In genomic region chr13:20287976-20288375, GRCh38 we compare ENCODE assay signal across 40 cellular contexts. TPM values are rescaled to one million over a fixed set of nuclear protein-coding genes. Genes with fewer than 3 reads are reported as not detected.
"Had no signal": no experiment of that assay in that cellular context is flagged by ENCODE, and none has a peak within 500 bp of the region (broad histone marks: within the 10 kb centered on the region; RNA-seq: fewer than 3 reads in every experiment).

No MANE protein-coding gene starts in this region.

- H3K27me3 ChIP-seq: ascending aorta, body of pancreas, brain microvascular endothelial cell, breast epithelium, cardiac muscle cell had no signal

- H3K4me3 ChIP-seq: ascending aorta, body of pancreas, breast epithelium, cardiac muscle cell had no signal

- H3K27ac ChIP-seq: ascending aorta, body of pancreas, brain microvascular endothelial cell, breast epithelium, cardiac muscle cell had no signal

- H3K36me3 ChIP-seq: ascending aorta, brain microvascular endothelial cell, breast epithelium, cardiac muscle cell had no signal

- H3K27me3 Mint-ChIP-seq: activated naive CD4-positive, alpha-beta T cell treated with anti-CD3 and anti-CD28 coated beads, Interleukin-2, amount 50 U/mL, for 24 hours; activated naive CD8-positive, alpha-beta T cell; activated naive CD8-positive, alpha-beta T cell treated with anti-CD3 and anti-CD28 coated beads for 36 hours; activated naive CD8-positive, alpha-beta T cell treated with anti-CD3 and anti-CD28 coated beads, Interleukin-2, amount 10 ng/mL, durations not matched to agents 7 days and 5 days; activated T-cell treated with anti-CD3 and anti-CD28 coated beads, Interleukin-2, amount 50 U/mL, for 24 hours; activated T-helper 17 cell treated with anti-CD3 and anti-CD28 coated beads, Interleukin-2, amount 50 U/mL, for 72 hours; central memory CD8-positive, alpha-beta T cell had no signal

- H3K4me1 ChIP-seq: ascending aorta, body of pancreas, breast epithelium had no signal

- DNase-seq: activated effector memory CD4-positive, alpha-beta T cell treated with anti-CD3 and anti-CD28 coated beads, Interleukin-2, amount 50 U/mL, for 16 hours; activated effector memory CD4-positive, alpha-beta T cell treated with Interleukin-2 at 50 U/mL for 16 hours; activated gamma-delta T cell; activated gamma-delta T cell treated with Interleukin-2 at 50 U/mL for 16 hours; activated naive CD4-positive, alpha-beta T cell; activated naive CD4-positive, alpha-beta T cell treated with anti-CD3 and anti-CD28 coated beads for 36 hours; activated naive CD4-positive, alpha-beta T cell treated with anti-CD3 and anti-CD28 coated beads, Interleukin-2, amount 10 ng/mL, durations not matched to agents 7 days and 5 days; activated naive CD4-positive, alpha-beta T cell treated with anti-CD3 and anti-CD28 coated beads, Interleukin-2, amount 50 U/mL, for 16 hours; activated naive CD4-positive, alpha-beta T cell treated with Interleukin-2 at 50 U/mL for 16 hours; activated naive CD8-positive, alpha-beta T cell treated with anti-CD3 and anti-CD28 coated beads for 36 hours; activated naive CD8-positive, alpha-beta T cell treated with anti-CD3 and anti-CD28 coated beads, Interleukin-2, amount 10 ng/mL, durations not matched to agents 7 days and 5 days; activated T-cell treated with anti-CD3 and anti-CD28 coated beads for 4 hours; activated T-cell treated with anti-CD3 and anti-CD28 coated beads, Interleukin-2, amount 50 U/mL, for 1 hour; activated T-cell treated with anti-CD3 and anti-CD28 coated beads, Interleukin-2, amount 50 U/mL, for 24 hours; activated T-cell treated with anti-CD3 and anti-CD28 coated beads, Interleukin-2, amount 50 U/mL, for 4 hours; activated T-cell treated with anti-CD3 and anti-CD28 coated beads, Interleukin-2, amount 50 U/mL, for 48 hours; activated T-cell treated with anti-CD3 and anti-CD28 coated beads, Interleukin-2, amount 50 U/mL, for 72 hours; amniotic stem cell; amygdala; anterior cingulate cortex; aorta; body of pancreas; brain microvascular endothelial cell; caudate nucleus; central memory CD4-positive, alpha-beta T cell; cerebellar nuclear complex had no signal

- H3K27ac Mint-ChIP-seq: activated naive CD4-positive, alpha-beta T cell treated with anti-CD3 and anti-CD28 coated beads for 36 hours; activated naive CD4-positive, alpha-beta T cell treated with anti-CD3 and anti-CD28 coated beads, Interleukin-2, amount 10 ng/mL, durations not matched to agents 7 days and 5 days; activated naive CD4-positive, alpha-beta T cell treated with anti-CD3 and anti-CD28 coated beads, Interleukin-2, amount 50 U/mL, for 24 hours; activated naive CD4-positive, alpha-beta T cell treated with anti-CD3 and anti-CD28 coated beads, Interleukin-2, amount 50 U/mL, for 72 hours; activated naive CD8-positive, alpha-beta T cell; activated naive CD8-positive, alpha-beta T cell treated with anti-CD3 and anti-CD28 coated beads for 36 hours; activated naive CD8-positive, alpha-beta T cell treated with anti-CD3 and anti-CD28 coated beads, Interleukin-2, amount 10 ng/mL, durations not matched to agents 7 days and 5 days; activated T-cell treated with anti-CD3 and anti-CD28 coated beads, Interleukin-2, amount 50 U/mL, for 24 hours; activated T-cell treated with anti-CD3 and anti-CD28 coated beads, Interleukin-2, amount 50 U/mL, for 72 hours; activated T-helper 1 cell treated with anti-CD3 and anti-CD28 coated beads, Interleukin-12 subunit alpha, Interleukin-12 subunit beta, Interleukin-2, Interleukin-4 antibody, amounts not matched to agents 30 ng/mL and 10 ng/mL and 1 ng/mL, durations not matched to agents 14 hours and 24 hours and 36 hours; activated T-helper 17 cell treated with anti-CD3 and anti-CD28 coated beads, Interleukin-2, amount 50 U/mL, for 72 hours; activated T-helper 2 cell treated with anti-CD3 and anti-CD28 coated beads, Interferon-gamma antibody, Interleukin-2, Interleukin-4, amounts not matched to agents 10 μg/mL and 5 μg/mL and 100 μg/mL, durations not matched to agents 14 hours and 24 hours and 36 hours; brain had no signal

- ATAC-seq: activated naive CD4-positive, alpha-beta T cell treated with anti-CD3 and anti-CD28 coated beads, Interleukin-2, amount 50 U/mL, for 72 hours; activated T-cell treated with anti-CD3 and anti-CD28 coated beads, Interleukin-2, amount 50 U/mL, for 4 hours; activated T-cell treated with anti-CD3 and anti-CD28 coated beads, Interleukin-2, amount 50 U/mL, for 72 hours; activated T-helper 17 cell treated with anti-CD3 and anti-CD28 coated beads, Interleukin-2, amount 50 U/mL, for 72 hours; body of pancreas had no signal

- H3K4me1 Mint-ChIP-seq: activated naive CD4-positive, alpha-beta T cell treated with anti-CD3 and anti-CD28 coated beads, Interleukin-2, amount 50 U/mL, for 24 hours; activated naive CD8-positive, alpha-beta T cell treated with anti-CD3 and anti-CD28 coated beads for 36 hours; activated naive CD8-positive, alpha-beta T cell treated with anti-CD3 and anti-CD28 coated beads, Interleukin-2, amount 10 ng/mL, durations not matched to agents 7 days and 5 days; activated T-helper 17 cell treated with anti-CD3 and anti-CD28 coated beads, Interleukin-2, amount 50 U/mL, for 72 hours; brain; central memory CD8-positive, alpha-beta T cell had no signal

- H3K4me3 Mint-ChIP-seq: activated naive CD4-positive, alpha-beta T cell treated with anti-CD3 and anti-CD28 coated beads for 36 hours; activated naive CD4-positive, alpha-beta T cell treated with anti-CD3 and anti-CD28 coated beads, Interleukin-2, amount 10 ng/mL, durations not matched to agents 7 days and 5 days; activated naive CD4-positive, alpha-beta T cell treated with anti-CD3 and anti-CD28 coated beads, Interleukin-2, amount 50 U/mL, for 24 hours; activated naive CD8-positive, alpha-beta T cell; activated naive CD8-positive, alpha-beta T cell treated with anti-CD3 and anti-CD28 coated beads for 36 hours; activated naive CD8-positive, alpha-beta T cell treated with anti-CD3 and anti-CD28 coated beads, Interleukin-2, amount 10 ng/mL, durations not matched to agents 7 days and 5 days; activated T-cell treated with anti-CD3 and anti-CD28 coated beads, Interleukin-2, amount 50 U/mL, for 24 hours; activated T-cell treated with anti-CD3 and anti-CD28 coated beads, Interleukin-2, amount 50 U/mL, for 4 hours; activated T-cell treated with anti-CD3 and anti-CD28 coated beads, Interleukin-2, amount 50 U/mL, for 72 hours; activated T-helper 1 cell treated with anti-CD3 and anti-CD28 coated beads, Interleukin-12 subunit alpha, Interleukin-12 subunit beta, Interleukin-2, Interleukin-4 antibody, amounts not matched to agents 30 ng/mL and 10 ng/mL and 1 ng/mL, durations not matched to agents 14 hours and 24 hours and 36 hours; activated T-helper 17 cell treated with anti-CD3 and anti-CD28 coated beads, Interleukin-2, amount 50 U/mL, for 72 hours; brain; central memory CD8-positive, alpha-beta T cell had no signal

RNA-seq across cellular contexts. Expression of gene GJB6, which starts 55.9 kb away (rescaled TPM):
- total RNA-seq: aorta, ascending aorta, astrocyte, body of pancreas, breast epithelium, cardiac muscle cell, cardiac septum, chondrocyte had no signal
- polyA plus RNA-seq: cardiac muscle cell had no signal
